Comparison of ENCODE assay signal across 15 cellular contexts in the genomic region with DNA sequence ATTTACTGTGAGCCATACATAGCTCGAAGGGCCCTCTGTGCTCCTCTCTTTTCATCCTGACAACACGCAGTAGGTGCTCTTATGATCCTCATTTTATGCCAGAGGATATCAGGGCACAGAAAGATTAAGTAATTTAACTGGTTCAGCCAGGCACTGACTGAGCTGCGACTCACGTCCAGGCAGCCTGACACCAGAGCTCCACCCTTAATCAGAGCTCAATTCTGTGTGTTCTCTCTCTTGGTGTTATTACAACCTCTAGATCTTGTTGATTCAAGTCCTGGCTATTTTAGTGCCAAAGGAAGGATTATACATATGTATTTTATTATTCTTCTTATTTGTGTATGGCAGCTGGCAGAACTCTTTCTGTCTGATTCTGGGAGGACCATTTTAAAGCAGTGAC. TPM values are rescaled to one million over a fixed set of nuclear protein-coding genes. Genes with fewer than 3 reads are reported as not detected.
"Had no signal": no experiment of that assay in that cellular context is flagged by ENCODE, and none has a peak within 500 bp of the region (broad histone marks: within the 10 kb centered on the region; RNA-seq: fewer than 3 reads in every experiment).

No MANE protein-coding gene starts in this region.

- H3K4me3 Mint-ChIP-seq: activated CD8-positive, alpha-beta T cell treated with anti-CD3 and anti-CD28 coated beads, Interleukin-2, amount 10 ng/mL, durations not matched to agents 7 days and 5 days; activated naive CD8-positive, alpha-beta T cell treated with anti-CD3 and anti-CD28 coated beads, Interleukin-2, amount 10 ng/mL, durations not matched to agents 7 days and 5 days; stimulated activated naive CD8-positive, alpha-beta T cell treated with anti-CD3 and anti-CD28 coated beads, Interleukin-15, amount 100 ng/mL, for 72 hours had no signal

- H3K36me3 ChIP-seq: WERI-Rb-1 had no signal

- H3K27ac ChIP-seq: ascending aorta, heart left ventricle, left lung, thoracic aorta, WERI-Rb-1 had no signal

- H3K4me3 ChIP-seq: ascending aorta, heart left ventricle, left lung, thoracic aorta had no signal

- H3K27ac Mint-ChIP-seq: activated CD8-positive, alpha-beta T cell treated with anti-CD3 and anti-CD28 coated beads, Interleukin-2, amount 10 ng/mL, durations not matched to agents 7 days and 5 days; activated naive CD8-positive, alpha-beta T cell treated with anti-CD3 and anti-CD28 coated beads, Interleukin-2, amount 10 ng/mL, durations not matched to agents 7 days and 5 days; stimulated activated naive CD8-positive, alpha-beta T cell treated with anti-CD3 and anti-CD28 coated beads, Interleukin-15, amount 100 ng/mL, for 72 hours had no signal

- H3K4me1 ChIP-seq: ascending aorta, heart left ventricle, left lung had no signal

- DNase-seq: activated CD4-positive, alpha-beta T cell treated with anti-CD3 and anti-CD28 coated beads for 4 hours; activated CD8-positive, alpha-beta memory T cell treated with anti-CD3 and anti-CD28 coated beads, Interleukin-2, amount 50 U/mL, for 48 hours; activated CD8-positive, alpha-beta T cell treated with anti-CD3 and anti-CD28 coated beads, Interleukin-2, amount 10 ng/mL, durations not matched to agents 7 days and 5 days; activated naive CD8-positive, alpha-beta T cell treated with anti-CD3 and anti-CD28 coated beads, Interleukin-2, amount 10 ng/mL, durations not matched to agents 7 days and 5 days; foreskin melanocyte; heart left ventricle; left lung; mesendoderm; stimulated activated CD4-positive, alpha-beta T cell treated with anti-CD3 and anti-CD28 coated beads, Interleukin-4, amount 100 ng/mL, for 24 hours; stimulated activated naive CD8-positive, alpha-beta T cell treated with anti-CD3 and anti-CD28 coated beads, Interleukin-15, amount 100 ng/mL, for 72 hours; T-helper 1 cell; WERI-Rb-1 had no signal

- H3K27me3 ChIP-seq: ascending aorta, heart left ventricle, left lung had no signal

- H3K4me1 Mint-ChIP-seq: activated naive CD8-positive, alpha-beta T cell treated with anti-CD3 and anti-CD28 coated beads, Interleukin-2, amount 10 ng/mL, durations not matched to agents 7 days and 5 days; stimulated activated naive CD8-positive, alpha-beta T cell treated with anti-CD3 and anti-CD28 coated beads, Interleukin-15, amount 100 ng/mL, for 72 hours had no signal

- H3K36me3 Mint-ChIP-seq: activated naive CD8-positive, alpha-beta T cell treated with anti-CD3 and anti-CD28 coated beads, Interleukin-2, amount 10 ng/mL, durations not matched to agents 7 days and 5 days had no signal

RNA-seq across cellular contexts. Expression of a gene that starts 59.7 kb away (rescaled TPM):
- total RNA-seq: activated naive CD8-positive, alpha-beta T cell treated with anti-CD3 and anti-CD28 coated beads, Interleukin-2, amount 10 ng/mL, durations not matched to agents 7 days and 5 days had no signal
- polyA plus RNA-seq: neural cell had no signal
